In genomic region chr1:44217809-44218410, GRCh38 we compare ENCODE assay signal across 8 cellular contexts. TPM values are rescaled to one million over a fixed set of nuclear protein-coding genes. Genes with fewer than 3 reads are reported as not detected.
A peak's percentile ranks its signal among the peaks of the same experiment; 100 is the strongest.
DNase-seq lines count a peak whose midpoint lies in the region; ATAC-seq lines count a peak whose summit lies in the region.

No MANE protein-coding gene starts in this region.

- no peaks in the 10 kb centered on the region for H3K27me3 ChIP-seq in CD8-positive, alpha-beta memory T cell (ENCODE audit: insufficient read depth, low read length, poor library complexity, severe bottlenecking)

- CTCF ChIA-PET in CD8-positive, alpha-beta memory T cell (lab: Charles Lee) = interaction anchor here (0.7 to 1.5 kb wide), 14 partner anchors 9 to 442 kb away, joined by 3 to 9 read pairs (median 4); no protein-coding TSS in a partner anchor
- CTCF ChIA-PET in activated CD8-positive, alpha-beta T cell treated with anti-CD3 and anti-CD28 coated beads, Interleukin-2, amount 10 ng/mL, durations not matched to agents 7 days and 5 days (lab: Charles Lee) = interaction anchor here (0.7 to 3.1 kb wide), 32 partner anchors 8 to 434 kb away, joined by 3 to 25 read pairs (median 5); no protein-coding TSS in a partner anchor

- no peak overlapping the region for H3K4me3 ChIP-seq in CD8-positive, alpha-beta memory T cell (ENCODE audit: low read length)

- no peak overlapping the region for H3K27ac ChIP-seq in CD8-positive, alpha-beta memory T cell (ENCODE audit: low read depth, low read length)

- peak overlapping the region in 5 of 8 donors; percentile 22 to 87 (median 73) for H3K27ac Mint-ChIP-seq in CD8-positive, alpha-beta memory T cell
- no peak overlapping the region for H3K27ac Mint-ChIP-seq in activated CD8-positive, alpha-beta T cell treated with anti-CD3 and anti-CD28 coated beads, Interleukin-2, amount 10 ng/mL, durations not matched to agents 7 days and 5 days

- peaks cover 31 to 48% (median 46%) of the 10 kb centered on the region in 3 donors for H3K4me1 Mint-ChIP-seq in CD8-positive, alpha-beta memory T cell
- H3K4me1 Mint-ChIP-seq in activated CD8-positive, alpha-beta T cell treated with anti-CD3 and anti-CD28 coated beads, Interleukin-2, amount 10 ng/mL, durations not matched to agents 7 days and 5 days (ENCODE audit: low read depth) = peaks cover 24% of the 10 kb centered on the region

- H3K36me3 Mint-ChIP-seq in CD8-positive, alpha-beta memory T cell = peaks cover 0 to 86% (median 10%) of the 10 kb centered on the region in 3 donors
- H3K36me3 Mint-ChIP-seq in activated CD8-positive, alpha-beta T cell treated with anti-CD3 and anti-CD28 coated beads, Interleukin-2, amount 10 ng/mL, durations not matched to agents 7 days and 5 days (ENCODE audit: low read depth) = peaks cover 23% of the 10 kb centered on the region

- H3K36me3 ChIP-seq in CD8-positive, alpha-beta memory T cell (ENCODE audit: insufficient read depth, low read length) = peaks cover 32% of the 10 kb centered on the region

- peak; percentile 44 for ATAC-seq in HG03354 (IDR thresholded peaks at IDR 0.05; ENCODE audit: poor library complexity, severe bottlenecking, unreplicated experiment)
- ATAC-seq in activated CD8-positive, alpha-beta T cell treated with anti-CD3 and anti-CD28 coated beads, Interleukin-2, amount 10 ng/mL, durations not matched to agents 7 days and 5 days = peak; percentile 49

- no peaks in the 10 kb centered on the region for H3K27me3 Mint-ChIP-seq in CD8-positive, alpha-beta memory T cell
- no peaks in the 10 kb centered on the region for H3K27me3 Mint-ChIP-seq in activated CD8-positive, alpha-beta T cell treated with anti-CD3 and anti-CD28 coated beads, Interleukin-2, amount 10 ng/mL, durations not matched to agents 7 days and 5 days (ENCODE audit: low read depth)

- H3K9me3 Mint-ChIP-seq in CD8-positive, alpha-beta memory T cell = no peaks in the 10 kb centered on the region
- H3K9me3 Mint-ChIP-seq in activated CD8-positive, alpha-beta T cell treated with anti-CD3 and anti-CD28 coated beads, Interleukin-2, amount 10 ng/mL, durations not matched to agents 7 days and 5 days (ENCODE audit: insufficient read depth) = no peaks in the 10 kb centered on the region

- peak overlapping the region in 1 of 7 donors; percentile 51 for H3K4me3 Mint-ChIP-seq in CD8-positive, alpha-beta memory T cell
- no peak overlapping the region for H3K4me3 Mint-ChIP-seq in activated CD8-positive, alpha-beta T cell treated with anti-CD3 and anti-CD28 coated beads, Interleukin-2, amount 10 ng/mL, durations not matched to agents 7 days and 5 days

- no peaks in the 10 kb centered on the region for H3K9me3 ChIP-seq in CD8-positive, alpha-beta memory T cell (ENCODE audit: low read length)

- POLR2A ChIA-PET in CD8-positive, alpha-beta memory T cell (lab: Charles Lee) = interaction anchor here (0.6 kb wide), 1 partner anchor 9 kb away, joined by 3 read pairs; no protein-coding TSS in a partner anchor
- POLR2A ChIA-PET in activated CD8-positive, alpha-beta T cell treated with anti-CD3 and anti-CD28 coated beads, Interleukin-2, amount 10 ng/mL, durations not matched to agents 7 days and 5 days (lab: Charles Lee) = no interaction called here

- H3K4me1 ChIP-seq in CD8-positive, alpha-beta memory T cell (ENCODE audit: insufficient read depth, low read length) = peaks cover 11% of the 10 kb centered on the region

- peak; percentile 38 to 72 (median 51) for DNase-seq in CD8-positive, alpha-beta memory T cell
- peak; percentile 92 for DNase-seq in NCI-H82 (lab: John Stamatoyannopoulos, UW)
- peak; percentile 84 for DNase-seq in activated CD8-positive, alpha-beta T cell treated with anti-CD3 and anti-CD28 coated beads, Interleukin-2, amount 10 ng/mL, durations not matched to agents 7 days and 5 days
- DNase-seq in effector CD8-positive, alpha-beta T cell (lab: John Stamatoyannopoulos, UW) = peak; percentile 58
- DNase-seq in medulla oblongata (ENCODE audit: extremely low spot score) = peak; percentile 85
- peak; percentile 57 for DNase-seq in stimulated activated CD8-positive, alpha-beta memory T cell treated with anti-CD3 and anti-CD28 coated beads, Interleukin-15, amount 100 ng/mL, for 24 hours (ENCODE audit: low read depth)
- no peak for DNase-seq in GF-D8 (lab: John Stamatoyannopoulos, UW)

RNA-seq across cellular contexts. Expression of gene DMAP1, which starts 4.6 kb away (rescaled TPM):
- total RNA-seq in CD8-positive, alpha-beta memory T cell = 10 to 100 TPM; 35.0 to 36.1 TPM
- 45.5 TPM for polyA plus RNA-seq in CD8-positive, alpha-beta memory T cell
- 10 to 100 TPM; 33.3 to 34.9 TPM for total RNA-seq in activated CD8-positive, alpha-beta T cell treated with anti-CD3 and anti-CD28 coated beads, Interleukin-2, amount 10 ng/mL, durations not matched to agents 7 days and 5 days
